Comparison of ENCODE assay signal across 27 cellular contexts in the genomic region with DNA sequence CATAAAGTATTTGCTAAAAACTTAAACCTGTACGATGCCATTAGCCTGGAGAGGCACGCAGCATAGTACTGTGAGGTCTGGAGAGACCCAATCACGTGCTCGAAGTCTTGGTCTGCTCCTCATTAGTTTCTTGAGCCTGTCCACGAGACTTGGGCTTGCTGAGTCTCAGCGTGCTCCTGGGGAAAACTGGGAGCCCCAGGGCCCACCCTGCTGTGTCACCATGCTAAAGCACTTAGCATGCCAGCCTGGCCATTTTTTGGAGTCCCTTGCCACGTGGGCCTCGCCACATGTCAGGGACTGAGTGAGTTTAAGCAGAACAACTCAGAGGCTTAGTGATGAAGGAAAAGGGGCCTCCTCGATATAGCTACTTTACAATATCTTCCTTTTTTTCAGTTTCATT. TPM values are rescaled to one million over a fixed set of nuclear protein-coding genes. Genes with fewer than 3 reads are reported as not detected.
"Had no signal": no experiment of that assay in that cellular context is flagged by ENCODE, and none has a peak within 500 bp of the region (broad histone marks: within the 10 kb centered on the region; RNA-seq: fewer than 3 reads in every experiment).

No MANE protein-coding gene starts in this region.

- H3K27me3 ChIP-seq: foreskin keratinocyte, gastroesophageal sphincter, heart left ventricle, hepatocyte, neutrophil, pancreas, right lobe of liver, thyroid gland, vagina had no signal

- H3K36me3 ChIP-seq: esophagus muscularis mucosa, gastroesophageal sphincter, heart left ventricle, pancreas, right lobe of liver, thyroid gland, vagina had no signal

- ATAC-seq: foreskin keratinocyte; gastroesophageal sphincter; heart left ventricle; left lobe of liver; mucosa of descending colon; natural killer cell treated with Interleukin-12 subunit alpha and Interleukin-12 subunit beta and Interleukin-15 and Interleukin-18, amount 100 ng/mL, for 72 hours; pancreas; right lobe of liver; stimulated activated naive CD8-positive, alpha-beta T cell treated with anti-CD3 and anti-CD28 coated beads, Interleukin-15, amount 100 ng/mL, for 72 hours had no signal

- H3K9me3 ChIP-seq: esophagus muscularis mucosa, gastroesophageal sphincter, heart left ventricle, mucosa of descending colon, neutrophil, pancreas, right lobe of liver, thyroid gland, vagina had no signal

- H3K4me3 ChIP-seq: esophagus muscularis mucosa, gastroesophageal sphincter, heart left ventricle, hepatocyte, lung, mucosa of descending colon, pancreas, right lobe of liver, thyroid gland, vagina had no signal

- H3K27ac ChIP-seq: esophagus muscularis mucosa, foreskin keratinocyte, gastroesophageal sphincter, heart left ventricle, hepatocyte, neutrophil, pancreas, right lobe of liver, thyroid gland, vagina had no signal

- DNase-seq: effector CD8-positive, alpha-beta T cell; endodermal cell; foreskin keratinocyte; heart left ventricle; kidney; mucosa of descending colon; naive B cell; pancreas; retina; small intestine; stimulated activated CD4-positive, alpha-beta T cell treated with anti-CD3 and anti-CD28 coated beads, Interleukin-1b, Interleukin-23, amount 100 ng/mL, for 48 hours; stimulated activated CD4-positive, alpha-beta T cell treated with anti-CD3 and anti-CD28 coated beads, Interleukin-4, amount 100 ng/mL, for 1 hour; stimulated activated CD8-positive, alpha-beta memory T cell treated with anti-CD3 and anti-CD28 coated beads, Interleukin-4, amount 100 ng/mL, for 48 hours; stimulated activated naive CD4-positive, alpha-beta T cell; stimulated activated naive CD8-positive, alpha-beta T cell treated with anti-CD3 and anti-CD28 coated beads, Interleukin-15, amount 100 ng/mL, for 72 hours; thyroid gland; trophoblast cell had no signal

RNA-seq across cellular contexts. Expression of a gene that starts 41.9 kb away (rescaled TPM):
- total RNA-seq: foreskin keratinocyte; natural killer cell treated with Interleukin-12 subunit alpha and Interleukin-12 subunit beta and Interleukin-15 and Interleukin-18, amount 100 ng/mL, for 72 hours had no signal
- polyA plus RNA-seq: fibroblast of lung, foreskin keratinocyte had no signal
